8 cellular contexts compared by ENCODE assay signal in genomic region chr1:2314297-2314802, GRCh38.
DNase-seq lines count a peak whose midpoint lies in the region; ATAC-seq and TF ChIP-seq lines count a peak whose summit lies in the region.

No MANE protein-coding gene starts in this region.

- ATAC-seq in activated naive CD8-positive, alpha-beta T cell treated with anti-CD3 and anti-CD28 coated beads, Interleukin-2, amount 10 ng/mL, durations not matched to agents 7 days and 5 days (ENCODE audit: low read depth): peak; percentile 28
- no peak for ATAC-seq in HG03196 (IDR thresholded peaks at IDR 0.05; ENCODE audit: unreplicated experiment)

- H3K27me3 Mint-ChIP-seq in activated naive CD8-positive, alpha-beta T cell treated with anti-CD3 and anti-CD28 coated beads, Interleukin-2, amount 10 ng/mL, durations not matched to agents 7 days and 5 days: no peaks in the 10 kb centered on the region
- H3K27me3 Mint-ChIP-seq in activated naive CD8-positive, alpha-beta T cell treated with anti-CD3 and anti-CD28 coated beads for 36 hours: no peaks in the 10 kb centered on the region
- no peaks in the 10 kb centered on the region for H3K27me3 Mint-ChIP-seq in glutamatergic neuron (ENCODE audit: unreplicated experiment)

- H3K4me1 Mint-ChIP-seq in activated naive CD8-positive, alpha-beta T cell treated with anti-CD3 and anti-CD28 coated beads, Interleukin-2, amount 10 ng/mL, durations not matched to agents 7 days and 5 days: peaks cover 2% of the 10 kb centered on the region
- H3K4me1 Mint-ChIP-seq in activated naive CD8-positive, alpha-beta T cell treated with anti-CD3 and anti-CD28 coated beads for 36 hours: peaks cover 8% of the 10 kb centered on the region
- peaks cover 2% of the 10 kb centered on the region for H3K4me1 Mint-ChIP-seq in glutamatergic neuron (ENCODE audit: low read depth, unreplicated experiment)

- H3K79me2 ChIP-seq in parathyroid adenoma: no peaks in the 10 kb centered on the region

- H3K4me2 ChIP-seq in parathyroid adenoma (ENCODE audit: low read length): peak overlapping the region; percentile 52

- no peak for DNase-seq in activated naive CD8-positive, alpha-beta T cell treated with anti-CD3 and anti-CD28 coated beads, Interleukin-2, amount 10 ng/mL, durations not matched to agents 7 days and 5 days
- DNase-seq in activated naive CD8-positive, alpha-beta T cell treated with anti-CD3 and anti-CD28 coated beads for 36 hours: no peak
- DNase-seq in glutamatergic neuron (peak; percentile 71), GM19240 (ENCODE audit: insufficient read length, low spot score) (no peak), hippocampal formation (lab: John Stamatoyannopoulos, UW) (no peak)

- no peaks in the 10 kb centered on the region for H3K4me1 ChIP-seq in parathyroid adenoma

- H3K27me3 ChIP-seq in parathyroid adenoma (ENCODE audit: control insufficient read depth, insufficient read depth, low read length): no peaks in the 10 kb centered on the region

- TF ChIP-seq CTCF in WI38 (IDR thresholded peaks at IDR 0.05; ENCODE audit: low read depth, low read length) (no peak), glutamatergic neuron (IDR thresholded peaks at IDR 0.05; ENCODE audit: partially characterized antibody, unreplicated experiment) (no peak), parathyroid adenoma (IDR thresholded peaks at IDR 0.05) (no peak)

- no peak overlapping the region for H3K4me3 Mint-ChIP-seq in activated naive CD8-positive, alpha-beta T cell treated with anti-CD3 and anti-CD28 coated beads, Interleukin-2, amount 10 ng/mL, durations not matched to agents 7 days and 5 days
- H3K4me3 Mint-ChIP-seq in activated naive CD8-positive, alpha-beta T cell treated with anti-CD3 and anti-CD28 coated beads for 36 hours: no peak overlapping the region
- H3K4me3 Mint-ChIP-seq in glutamatergic neuron (ENCODE audit: unreplicated experiment): no peak overlapping the region

- H3K36me3 Mint-ChIP-seq in activated naive CD8-positive, alpha-beta T cell treated with anti-CD3 and anti-CD28 coated beads, Interleukin-2, amount 10 ng/mL, durations not matched to agents 7 days and 5 days: no peaks in the 10 kb centered on the region
- H3K36me3 Mint-ChIP-seq in activated naive CD8-positive, alpha-beta T cell treated with anti-CD3 and anti-CD28 coated beads for 36 hours: no peaks in the 10 kb centered on the region
- H3K36me3 Mint-ChIP-seq in glutamatergic neuron (ENCODE audit: unreplicated experiment): no peaks in the 10 kb centered on the region

- no peaks in the 10 kb centered on the region for H3K9me3 ChIP-seq in parathyroid adenoma (ENCODE audit: control insufficient read depth, low read length)

- H3K27ac Mint-ChIP-seq in activated naive CD8-positive, alpha-beta T cell treated with anti-CD3 and anti-CD28 coated beads, Interleukin-2, amount 10 ng/mL, durations not matched to agents 7 days and 5 days: no peak overlapping the region
- H3K27ac Mint-ChIP-seq in activated naive CD8-positive, alpha-beta T cell treated with anti-CD3 and anti-CD28 coated beads for 36 hours: no peak overlapping the region
- no peak overlapping the region for H3K27ac Mint-ChIP-seq in glutamatergic neuron (ENCODE audit: unreplicated experiment)

- H3K36me3 ChIP-seq in parathyroid adenoma (ENCODE audit: control insufficient read depth, insufficient read depth, low read length): no peaks in the 10 kb centered on the region

- H3K9ac ChIP-seq in parathyroid adenoma: no peak overlapping the region

- peak overlapping the region; percentile 44 for H3K27ac ChIP-seq in parathyroid adenoma

- POLR2A ChIA-PET in activated naive CD8-positive, alpha-beta T cell treated with anti-CD3 and anti-CD28 coated beads, Interleukin-2, amount 10 ng/mL, durations not matched to agents 7 days and 5 days (lab: Charles Lee): interaction anchor here (1.2 to 3.8 kb wide), 4 partner anchors 14 to 119 kb away, joined by 3 to 23 read pairs (median 11); partner anchors contain the start of gene FAAP20

- peak overlapping the region; percentile 58 for H2AFZ ChIP-seq in parathyroid adenoma

- no peaks in the 10 kb centered on the region for H3K9me3 Mint-ChIP-seq in activated naive CD8-positive, alpha-beta T cell treated with anti-CD3 and anti-CD28 coated beads, Interleukin-2, amount 10 ng/mL, durations not matched to agents 7 days and 5 days
- no peaks in the 10 kb centered on the region for H3K9me3 Mint-ChIP-seq in activated naive CD8-positive, alpha-beta T cell treated with anti-CD3 and anti-CD28 coated beads for 36 hours
- H3K9me3 Mint-ChIP-seq in glutamatergic neuron (ENCODE audit: unreplicated experiment): peaks cover 6% of the 10 kb centered on the region

- H3K4me3 ChIP-seq in WI38 (ENCODE audit: low read depth, low read length) (peak overlapping the region; percentile 50), parathyroid adenoma (ENCODE audit: low read depth, low read length) (peak overlapping the region; percentile 9)
